6 cellular contexts compared by ENCODE assay signal in the genomic region with DNA sequence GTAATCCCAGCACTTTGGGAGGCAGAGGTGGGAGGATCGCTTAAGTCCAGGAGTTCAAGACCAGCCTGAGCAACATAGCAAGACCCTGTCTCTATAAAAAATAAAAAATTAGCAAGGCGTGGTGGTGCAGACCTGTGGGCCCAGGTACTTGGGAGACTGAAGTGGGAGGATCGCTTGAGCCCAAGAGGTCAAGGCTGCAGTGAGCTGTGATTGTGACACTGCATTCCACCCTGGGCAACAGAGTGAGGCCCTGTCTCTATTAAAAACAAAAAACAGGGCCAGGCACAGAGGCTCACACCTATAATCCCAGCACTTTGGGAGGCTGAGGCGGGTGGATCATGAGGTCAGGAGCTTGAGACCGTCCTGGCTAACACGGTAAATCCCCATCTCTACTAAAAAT. TPM values are rescaled to one million over a fixed set of nuclear protein-coding genes. Genes with fewer than 3 reads are reported as not detected.
DNase-seq lines count a peak whose midpoint lies in the region; ATAC-seq and TF ChIP-seq lines count a peak whose summit lies in the region.
"Not testable (repeated sequence)": the region's sequence is repeated elsewhere in the genome, so short reads cannot be mapped to it uniquely, and the experiment has no call there.

No MANE protein-coding gene starts in this region.

- not testable (repeated sequence) for H3K4me3 Mint-ChIP-seq in nephron

- H3F3A ChIP-seq in smooth muscle cell (ENCODE audit: low read depth) = peaks cover 19% of the 10 kb centered on the region

- not testable (repeated sequence) for TF ChIP-seq CTCF in RWPE2 (IDR thresholded peaks at IDR 0.05; ENCODE audit: poor library complexity, severe bottlenecking); hepatocyte (IDR thresholded peaks at IDR 0.05; ENCODE audit: poor library complexity); nephron (IDR thresholded peaks at IDR 0.05; ENCODE audit: unreplicated experiment in 3 of 3); smooth muscle cell (IDR thresholded peaks at IDR 0.05; ENCODE audit: borderline replicate concordance, insufficient read depth, poor library complexity, severe bottlenecking); thyroid gland (IDR thresholded peaks at IDR 0.05)

- WGBS in hepatocyte (ENCODE audit: low lambda C conversion rate, missing lambda C conversion rate) = 98% methylated on average over 6 of the region's 6 CpGs
- WGBS in smooth muscle cell (ENCODE audit: low lambda C conversion rate) = 96% methylated on average over 6 of the region's 6 CpGs
- WGBS in thyroid gland, 2 donors = 84 to 96% methylated on average over 6 of the region's 6 CpGs

- not testable (repeated sequence) for H3K36me3 Mint-ChIP-seq in nephron (ENCODE audit: low read depth)

- not testable (repeated sequence) for H3K9ac ChIP-seq in smooth muscle cell (ENCODE audit: low read depth)

- H2AFZ ChIP-seq in hepatocyte; smooth muscle cell (ENCODE audit: low read depth): not testable (repeated sequence)

- H3K4me1 ChIP-seq in RWPE2 (ENCODE audit: insufficient read depth, poor library complexity, severe bottlenecking); hepatocyte (ENCODE audit: insufficient read depth); smooth muscle cell (ENCODE audit: low read depth): not testable (repeated sequence)
- H3K4me1 ChIP-seq in thyroid gland = peaks cover 12 to 23% of the 10 kb centered on the region in 2 donors

- not testable (repeated sequence) for H3K36me3 ChIP-seq in RWPE2 (ENCODE audit: low read depth); hepatocyte (replicated peaks; ENCODE audit: insufficient read depth, low read depth); smooth muscle cell (ENCODE audit: low read depth); thyroid gland

- intact Hi-C loops in thyroid gland (cut with DNase I) = not testable (repeated sequence)

- H3K9me3 Mint-ChIP-seq in nephron = not testable (repeated sequence)

- peak; percentile 5 for DNase-seq in RWPE2 (ENCODE audit: low spot score)
- DNase-seq in hepatocyte (ENCODE audit: low spot score); smooth muscle cell (lab: John Stamatoyannopoulos, UW; ENCODE audit: unreplicated experiment); thyroid gland: not testable (repeated sequence)
- DNase-seq in mesenteric fat pad (ENCODE audit: low spot score) = peak; percentile 16

- H3K27me3 ChIP-seq in RWPE2 (ENCODE audit: insufficient read depth, poor library complexity, severe bottlenecking); hepatocyte; smooth muscle cell (ENCODE audit: low read depth); thyroid gland: not testable (repeated sequence)

- not testable (repeated sequence) for H3K4me2 ChIP-seq in hepatocyte
- peak overlapping the region; percentile 23 for H3K4me2 ChIP-seq in smooth muscle cell

- peaks cover 35% of the 10 kb centered on the region for H3K27me3 Mint-ChIP-seq in nephron (ENCODE audit: low read depth)

- not testable (repeated sequence) for H3K27ac ChIP-seq in RWPE2 (ENCODE audit: poor library complexity, severe bottlenecking); smooth muscle cell (ENCODE audit: low read depth)
- peak overlapping the region; percentile 29 for H3K27ac ChIP-seq in hepatocyte
- peak overlapping the region in 2 of 3 donors; percentile 75 to 84 for H3K27ac ChIP-seq in thyroid gland

- not testable (repeated sequence) for TF ChIP-seq POLR2A in thyroid gland (IDR thresholded peaks at IDR 0.05)

- H3K79me2 ChIP-seq in hepatocyte; smooth muscle cell (ENCODE audit: low read depth): not testable (repeated sequence)

- H3K9me2 ChIP-seq in hepatocyte (replicated peaks; ENCODE audit: insufficient read depth) = not testable (repeated sequence)

- H3K27ac Mint-ChIP-seq in nephron = peak overlapping the region in 2 of 3 experiments; percentile 42 to 55

- H4K20me1 ChIP-seq in hepatocyte (ENCODE audit: insufficient read depth, poor library complexity, severe bottlenecking); smooth muscle cell (ENCODE audit: low read depth): not testable (repeated sequence)

- H3K4me1 Mint-ChIP-seq in nephron = not testable (repeated sequence)

- not testable (repeated sequence) for H3K4me3 ChIP-seq in RWPE2 (ENCODE audit: severe bottlenecking); hepatocyte; smooth muscle cell; thyroid gland (replicated peaks in 1 of 3)

- ATAC-seq in RWPE2 (ENCODE audit: low read depth) = not testable (repeated sequence)

- H3K9me3 ChIP-seq in RWPE2 (ENCODE audit: severe bottlenecking); hepatocyte (ENCODE audit: low read depth); smooth muscle cell (replicated peaks; ENCODE audit: low read depth); thyroid gland: not testable (repeated sequence)

RNA-seq across cellular contexts. Expression of a gene that starts 9.1 kb away (rescaled TPM):
- total RNA-seq in hepatocyte (16.9 and 23.1 TPM in 2 replicates), mesenteric fat pad (29.7 TPM), smooth muscle cell (31.4 and 32.8 TPM in 2 replicates), thyroid gland (10 to 100 TPM; 18.0 to 43.0 (median 26.1) TPM)
- polyA plus RNA-seq in hepatocyte (12.4 and 15.8 TPM in 2 replicates), smooth muscle cell (21.7 and 25.3 TPM in 2 replicates)

RNA-seq across cellular contexts. Expression of a gene that starts 23.8 kb away (rescaled TPM):
- total RNA-seq in hepatocyte = 292 and 300 TPM in 2 replicates
- polyA plus RNA-seq in hepatocyte = 660 and 673 TPM in 2 replicates
- 472 TPM for total RNA-seq in mesenteric fat pad
- total RNA-seq in smooth muscle cell = 332 and 367 TPM in 2 replicates
- polyA plus RNA-seq in smooth muscle cell = 595 and 627 TPM in 2 replicates
- 100 to 1,000 TPM; 123 to 169 (median 142) TPM for total RNA-seq in thyroid gland
